ENCODE assay signal across 19 cellular contexts in genomic region chr1:59185163-59185855, GRCh38.
DNase-seq lines count a peak whose midpoint lies in the region; ATAC-seq, FAIRE-seq and TF ChIP-seq lines count a peak whose summit lies in the region.
"Had no signal": no experiment of that assay in that cellular context is flagged by ENCODE, and none has a peak within 500 bp of the region (broad histone marks: within the 10 kb centered on the region; RNA-seq: fewer than 3 reads in every experiment).

No MANE protein-coding gene starts in this region.

- H3K36me3 Mint-ChIP-seq in Caco-2 (ENCODE audit: insufficient read depth, unreplicated experiment) (no peaks in the 10 kb centered on the region), WTC11 (peaks cover 6% of the 10 kb centered on the region)
- H3K36me3 Mint-ChIP-seq: CD4-positive, alpha-beta memory T cell had no signal

- peak overlapping the region; percentile 82 for H3K27ac Mint-ChIP-seq in Caco-2 (ENCODE audit: unreplicated experiment)
- no peak overlapping the region for H3K27ac Mint-ChIP-seq in WTC11
- H3K27ac Mint-ChIP-seq: CD4-positive, alpha-beta memory T cell had no signal

- no TSS peak for BruUV-seq in Caco-2 (replicated peaks; lab: Mats Ljungman, UMichigan)

- TF ChIP-seq RAD21 in H1 (IDR thresholded peaks at IDR 0.05 in 1 of 2, conservative IDR thresholded peaks at IDR 0.05 in 1 of 2; ENCODE audit: low read depth in 2 of 2, low read length in 2 of 2): no peak

- POLR2A ChIA-PET in Caco-2 (lab: Charles Lee) (no interaction called here), HEK293 (lab: Yijun Ruan, JAX) (no interaction called here), H1 (lab: Charles Lee; ENCODE audit: partially characterized antibody) (no interaction called here), WTC11 (lab: Charles Lee) (no interaction called here)

- ATAC-seq in WTC11 (no peak), GM18873 (IDR thresholded peaks at IDR 0.05; ENCODE audit: low FRiP score, unreplicated experiment) (no peak)
- ATAC-seq: HCT116 had no signal

- H3K4me3 ChIP-seq in Caco-2 (ENCODE audit: low read depth, low read length) (no peak overlapping the region), HEK293 (ENCODE audit: low read depth, low read length) (no peak overlapping the region), H1 (ENCODE audit: extremely low read depth in 1 of 4, insufficient read depth in 2 of 4, low read depth in 3 of 4, low read length in 4 of 4) (no peak overlapping the region), mesendoderm (ENCODE audit: low read length) (no peak overlapping the region)

- H3K36me3 ChIP-seq in Caco-2 (ENCODE audit: control insufficient read depth, insufficient read depth, low read length) (no peaks in the 10 kb centered on the region), HEK293 (ENCODE audit: control insufficient read depth in 2 of 2, insufficient read depth in 1 of 2, low read length in 2 of 2) (no peaks in the 10 kb centered on the region), H1 (ENCODE audit: control insufficient read depth in 2 of 4, insufficient read depth in 4 of 4, low read length in 3 of 4) (no peaks in the 10 kb centered on the region), mesendoderm (ENCODE audit: control insufficient read depth, insufficient read depth, low read length) (no peaks in the 10 kb centered on the region)
- H3K36me3 ChIP-seq: BE2C had no signal

- DNase-seq in Caco-2 (no peak), H1 (ENCODE audit: low read depth in 1 of 2, low spot score in 2 of 2) (no peak), mesendoderm (no peak), WTC11 (ENCODE audit: low spot score) (no peak), GM13977 (ENCODE audit: low spot score) (no peak), ureter (ENCODE audit: low spot score) (no peak)
- DNase-seq: BE2C; CD4-positive, alpha-beta memory T cell; COR-L47; DMS53; GF-D8; KBM-7 had no signal

- no peak overlapping the region for H3K4me3 Mint-ChIP-seq in Caco-2 (ENCODE audit: unreplicated experiment)
- no peak overlapping the region for H3K4me3 Mint-ChIP-seq in WTC11
- H3K4me3 Mint-ChIP-seq: CD4-positive, alpha-beta memory T cell had no signal

- CTCF ChIA-PET in Caco-2 (lab: Charles Lee): no interaction called here
- CTCF ChIA-PET in HEK293 (lab: Yijun Ruan, JAX): interaction anchor here (1.5 kb wide), 1 partner anchor 514 kb away, joined by 3 read pairs; no protein-coding TSS in a partner anchor
- CTCF ChIA-PET in H1 (lab: Charles Lee; ENCODE audit: partially characterized antibody): interaction anchor here (0.7 to 2.2 kb wide), 2 partner anchors 16 to 116 kb away, joined by 3 to 5 read pairs; no protein-coding TSS in a partner anchor
- CTCF ChIA-PET in WTC11 (lab: Charles Lee): no interaction called here

- H3K9me3 ChIP-seq in Caco-2 (no peaks in the 10 kb centered on the region), HEK293 (ENCODE audit: control insufficient read depth, insufficient read depth, low read depth, low read length) (no peaks in the 10 kb centered on the region), H1 (ENCODE audit: insufficient read depth in 2 of 2, low read depth in 1 of 2, low read length in 1 of 2) (no peaks in the 10 kb centered on the region)
- H3K9me3 ChIP-seq: BE2C had no signal

- H3K23ac ChIP-seq in H1 (ENCODE audit: insufficient read length) (no peak overlapping the region), mesendoderm (ENCODE audit: low read length) (no peak overlapping the region)

- H3K4me2 ChIP-seq in H1 (ENCODE audit: insufficient read depth in 1 of 2, low read depth in 2 of 2, low read length in 2 of 2): no peak overlapping the region
- H3K4me2 ChIP-seq in mesendoderm (ENCODE audit: low read length): no peak overlapping the region

- H4K5ac ChIP-seq in H1 (ENCODE audit: insufficient read length, low read depth, low read length) (no peak overlapping the region), mesendoderm (ENCODE audit: low read length) (peak overlapping the region; percentile 90)

- no peak overlapping the region for H4K91ac ChIP-seq in H1 (replicated peaks; ENCODE audit: insufficient read length, low read length)

- intact Hi-C loops in Caco-2 (cut with micrococcal nuclease; ENCODE audit: unreplicated experiment): loop anchor here (5.0 to 10.0 kb wide), 2 partner anchors 401 to 512 kb away; partner anchors contain the start of gene JUN

- H3K79me2 ChIP-seq in H1 (ENCODE audit: control insufficient read depth in 1 of 2, insufficient read depth in 2 of 2, low read length in 2 of 2): no peaks in the 10 kb centered on the region
- H3K79me2 ChIP-seq in mesendoderm (ENCODE audit: control insufficient read depth, insufficient read depth, low read length): no peaks in the 10 kb centered on the region

- H2AFZ ChIP-seq in H1 (ENCODE audit: low read length): no peak overlapping the region

- no peak overlapping the region for H4K8ac ChIP-seq in H1 (ENCODE audit: extremely low read depth, insufficient read depth, low read length)
- no peak overlapping the region for H4K8ac ChIP-seq in mesendoderm (ENCODE audit: low read depth, low read length)

- H2BK5ac ChIP-seq in H1 (ENCODE audit: low read depth, low read length) (no peak overlapping the region), mesendoderm (ENCODE audit: low read length) (peak overlapping the region; percentile 71)

- no peak for TF ChIP-seq POLR2A in H1 (IDR thresholded peaks at IDR 0.05; ENCODE audit: control extremely low read depth in 1 of 2, low read depth in 2 of 2, low read length in 2 of 2)

- H2BK15ac ChIP-seq in H1 (ENCODE audit: low read length) (no peak overlapping the region), mesendoderm (replicated peaks; ENCODE audit: low read depth) (peak overlapping the region; percentile 20)

- TF ChIP-seq CTCF in Caco-2 (IDR thresholded peaks at IDR 0.05; ENCODE audit: insufficient read depth in 1 of 2, low read depth in 1 of 2, low read length in 1 of 2, severe bottlenecking in 1 of 2, unreplicated experiment in 1 of 2) (no peak), HEK293 (tag by site-specific recombination; IDR thresholded peaks at IDR 0.05) (no peak), H1 (IDR thresholded peaks at IDR 0.05; ENCODE audit: control extremely low read depth in 1 of 3, insufficient read depth in 1 of 3, low read depth in 1 of 3, low read length in 3 of 3) (no peak), WTC11 (IDR thresholded peaks at IDR 0.05) (no peak), GM13977 (IDR thresholded peaks at IDR 0.05; ENCODE audit: extremely low read depth, insufficient read depth, missing control alignments) (no peak)

- no peak overlapping the region for H2BK12ac ChIP-seq in H1 (ENCODE audit: low read depth, low read length)

- H3K56ac ChIP-seq in H1 (replicated peaks; ENCODE audit: insufficient read length, low read depth, low read length): no peak overlapping the region
- H3K56ac ChIP-seq in mesendoderm (ENCODE audit: low read length): peak overlapping the region; percentile 65

- peaks cover 35% of the 10 kb centered on the region for H3K4me1 ChIP-seq in Caco-2
- peaks cover 4% of the 10 kb centered on the region; the same call in 1 of the 2 replicates for H3K4me1 ChIP-seq in HEK293 (ENCODE audit: control insufficient read depth, insufficient read depth, low read length)
- H3K4me1 ChIP-seq in H1 (replicated peaks in 1 of 4; ENCODE audit: control insufficient read depth in 3 of 4, insufficient read depth in 4 of 4, low read length in 3 of 4): no peaks in the 10 kb centered on the region
- H3K4me1 ChIP-seq in mesendoderm (ENCODE audit: control insufficient read depth, low read depth, low read length): peaks cover 15% of the 10 kb centered on the region
- H3K4me1 ChIP-seq: BE2C had no signal

- H3K4me1 Mint-ChIP-seq in Caco-2 (ENCODE audit: low read depth, unreplicated experiment): peaks cover 19% of the 10 kb centered on the region
- peaks cover 9% of the 10 kb centered on the region for H3K4me1 Mint-ChIP-seq in WTC11
- H3K4me1 Mint-ChIP-seq: CD4-positive, alpha-beta memory T cell had no signal

- in situ Hi-C loops in GM13977 (cut with MboI; ENCODE audit: low pct_unique_long_range_greater_than_20kb, low sequenced_read_pairs, unreplicated experiment): no loop called here

- H3K27me3 Mint-ChIP-seq in Caco-2 (ENCODE audit: insufficient read depth, unreplicated experiment) (no peaks in the 10 kb centered on the region), WTC11 (ENCODE audit: low read depth) (no peaks in the 10 kb centered on the region)

- no peak overlapping the region for H3K9ac ChIP-seq in H1 (replicated peaks in 1 of 4; ENCODE audit: extremely low read depth in 1 of 4, low read depth in 3 of 4, low read length in 3 of 4)
- H3K9ac ChIP-seq in mesendoderm (ENCODE audit: low read length): no peak overlapping the region

- H3K27me3 ChIP-seq in Caco-2 (replicated peaks; ENCODE audit: control insufficient read depth, insufficient read depth, low read length) (no peaks in the 10 kb centered on the region), H1 (replicated peaks in 1 of 4; ENCODE audit: control insufficient read depth in 3 of 4, extremely low read depth in 1 of 4, insufficient read depth in 3 of 4, low read length in 3 of 4) (no peaks in the 10 kb centered on the region), mesendoderm (ENCODE audit: insufficient read depth, low read length, poor library complexity) (no peaks in the 10 kb centered on the region)
- H3K27me3 ChIP-seq: BE2C had no signal

- TF ChIP-seq EP300 in H1 (IDR thresholded peaks at IDR 0.05; ENCODE audit: borderline replicate concordance in 1 of 2, low read depth in 2 of 2, low read length in 2 of 2): no peak

- H2BK20ac ChIP-seq in H1 (ENCODE audit: low read length): 0 out of 2 replicates have a peak overlapping the region, but pooled peaks have one; percentile 38

- H2AK5ac ChIP-seq in H1 (ENCODE audit: low read depth, low read length) (peak overlapping the region; percentile 71; the same call in 1 of the 2 replicates), mesendoderm (ENCODE audit: low read length) (peak overlapping the region; percentile 79)

- H3K27ac ChIP-seq in HEK293 (ENCODE audit: extremely low read depth, low read depth, low read length) (no peak overlapping the region), H1 (ENCODE audit: low read depth, low read length) (no peak overlapping the region), mesendoderm (ENCODE audit: low read depth, low read length) (peak overlapping the region; percentile 54)
- H3K27ac ChIP-seq: C4-2B, HL-60 had no signal

- H3K18ac ChIP-seq in H1 (ENCODE audit: extremely low read depth, low read length) (no peak overlapping the region), mesendoderm (ENCODE audit: low read length) (peak overlapping the region; percentile 95)

- H3K9me3 Mint-ChIP-seq in Caco-2 (ENCODE audit: unreplicated experiment): peaks cover 10% of the 10 kb centered on the region
- H3K9me3 Mint-ChIP-seq in WTC11: peaks cover 18% of the 10 kb centered on the region

- 88% methylated on average over 4 of the region's 4 CpGs; no CpG with 5 or more reads in 1 of the 2 experiments for WGBS in H1 (ENCODE audit: extremely low coverage in 1 of 2, insufficient coverage in 1 of 2, insufficient read length in 1 of 2, insufficient replicate concordance in 2 of 2, low coverage in 1 of 2, low lambda C conversion rate in 2 of 2, missing lambda C conversion rate in 1 of 2), 2 experiments
- no CpG with 5 or more reads among the region's 4 CpGs for WGBS in mesendoderm (ENCODE audit: extremely low coverage, insufficient coverage, low lambda C conversion rate)

- H3K79me1 ChIP-seq in H1 (ENCODE audit: low read depth, low read length) (no peaks in the 10 kb centered on the region; the same call in 1 of the 2 replicates), mesendoderm (ENCODE audit: low read length) (no peaks in the 10 kb centered on the region)

- no peak overlapping the region for H3K4ac ChIP-seq in H1 (replicated peaks; ENCODE audit: insufficient read length, low read depth, low read length)
- H3K4ac ChIP-seq in mesendoderm (ENCODE audit: low read depth, low read length): no peak overlapping the region

- H3K23me2 ChIP-seq in H1 (ENCODE audit: low read depth, low read length): no peaks in the 10 kb centered on the region; the same call in 1 of the 2 replicates

- H4K20me1 ChIP-seq in H1 (replicated peaks in 1 of 2; ENCODE audit: control insufficient read depth in 1 of 2, insufficient read depth in 2 of 2, low read length in 2 of 2): no peaks in the 10 kb centered on the region

- no peak for FAIRE-seq in H1 (lab: Jason Lieb, UNC)
- FAIRE-seq: A204.1, GM19239 had no signal

- H2BK120ac ChIP-seq in H1 (replicated peaks; ENCODE audit: low read depth, low read length) (no peak overlapping the region), mesendoderm (ENCODE audit: low read depth, low read length) (peak overlapping the region; percentile 93)

- H3K14ac ChIP-seq in H1 (ENCODE audit: insufficient read length): no peak overlapping the region

Comparison
In these comparisons a context has a peak if more than half of its experiments do, and no peak if none do; other contexts are left out.
1. CTCF ChIA-PET loops: an anchor here in HEK293 (1.5 kb wide) and H1 (0.7 to 2.2 kb wide); none called in Caco-2 and WTC11.